In the genomic region with DNA sequence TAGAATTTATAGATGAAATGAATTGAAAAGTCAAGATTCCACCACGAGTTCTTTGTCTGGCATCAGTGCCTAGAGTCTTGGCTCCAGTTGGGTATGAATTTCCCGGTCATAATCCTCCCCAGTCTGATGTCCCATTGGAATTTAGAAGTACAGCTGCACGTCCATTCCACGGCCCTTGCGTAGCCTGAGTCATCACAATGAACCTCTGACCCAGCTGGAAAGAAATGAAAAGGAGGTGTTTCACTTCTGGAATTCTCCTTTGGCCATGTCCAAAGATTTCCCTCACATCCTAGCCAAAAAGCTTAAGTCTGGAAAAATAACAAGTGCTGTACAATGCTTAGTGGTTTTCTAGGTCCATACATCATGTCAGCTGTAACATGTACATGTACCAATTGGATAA, we compare ENCODE assay signal across 14 cellular contexts.
DNase-seq lines count a peak whose midpoint lies in the region; ATAC-seq and TF ChIP-seq lines count a peak whose summit lies in the region.
"Had no signal": no experiment of that assay in that cellular context is flagged by ENCODE, and none has a peak within 500 bp of the region (broad histone marks: within the 10 kb centered on the region; RNA-seq: fewer than 3 reads in every experiment).

No MANE protein-coding gene starts in this region.

- ATAC-seq in GM21619 (IDR thresholded peaks at IDR 0.05; ENCODE audit: unreplicated experiment), result no peak
- ATAC-seq: stimulated activated naive B cell treated with anti-CD40 and anti-IgM and Interleukin-4, amounts not matched to agents 10 μg/mL and 1 μg/mL and 100 μg/mL, for 72 hours had no signal

- TF ChIP-seq CTCF in AG09309 (IDR thresholded peaks at IDR 0.05; ENCODE audit: control insufficient read depth, insufficient read depth, low read depth, low read length, missing control alignments) (no peak), nephron (IDR thresholded peaks at IDR 0.05; ENCODE audit: unreplicated experiment in 3 of 3) (no peak)

- peak overlapping the region in 2 of 3 experiments; percentile 69 to 71 for H3K27ac Mint-ChIP-seq in nephron
- H3K27ac Mint-ChIP-seq: activated naive CD8-positive, alpha-beta T cell treated with anti-CD3 and anti-CD28 coated beads for 36 hours; CD4-positive, CD25-positive, alpha-beta regulatory T cell; IgD-negative memory B cell; memory B cell; stimulated activated naive B cell treated with anti-CD40 and anti-IgM and Interleukin-4, amounts not matched to agents 10 μg/mL and 1 μg/mL and 100 μg/mL, for 72 hours had no signal

- peaks cover 43% of the 10 kb centered on the region for H3K4me1 Mint-ChIP-seq in nephron
- H3K4me1 Mint-ChIP-seq: activated naive CD8-positive, alpha-beta T cell treated with anti-CD3 and anti-CD28 coated beads for 36 hours; CD4-positive, CD25-positive, alpha-beta regulatory T cell; IgD-negative memory B cell; memory B cell; stimulated activated naive B cell treated with anti-CD40 and anti-IgM and Interleukin-4, amounts not matched to agents 10 μg/mL and 1 μg/mL and 100 μg/mL, for 72 hours had no signal

- peak; percentile 53 for DNase-seq in AG09309 (ENCODE audit: low read depth)
- DNase-seq in MG63, result peak; percentile 92
- no peak for DNase-seq in epithelial cell of prostate (ENCODE audit: low read depth, low spot score)
- no peak for DNase-seq in DMS79 treated with DMSO at 0.1 percent for 48 hours (lab: John Stamatoyannopoulos, UW)
- DNase-seq in NCI-H2029 treated with DMSO at 0.1 percent for 48 hours (lab: John Stamatoyannopoulos, UW), result no peak
- no peak for DNase-seq in NCI-H510A treated with DMSO at 0.1 percent for 48 hours (lab: John Stamatoyannopoulos, UW)
- DNase-seq: activated CD4-positive, alpha-beta T cell treated with anti-CD3 and anti-CD28 coated beads, Interleukin-2, amount 50 U/mL, for 48 hours; activated naive CD8-positive, alpha-beta T cell treated with anti-CD3 and anti-CD28 coated beads for 36 hours; CD4-positive, CD25-positive, alpha-beta regulatory T cell; stimulated activated naive B cell treated with anti-CD40 and anti-IgM and Interleukin-4, amounts not matched to agents 10 μg/mL and 1 μg/mL and 100 μg/mL, for 72 hours had no signal

- H3K4me3 ChIP-seq in AG09309 (ENCODE audit: control insufficient read depth, low read depth, low read length) (no peak overlapping the region), MG63 (no peak overlapping the region)

- H3K27me3 Mint-ChIP-seq in nephron (ENCODE audit: low read depth), result no peaks in the 10 kb centered on the region

- peaks cover 47% of the 10 kb centered on the region for H3K36me3 Mint-ChIP-seq in nephron (ENCODE audit: low read depth)
- H3K36me3 Mint-ChIP-seq: activated naive CD8-positive, alpha-beta T cell treated with anti-CD3 and anti-CD28 coated beads for 36 hours; CD4-positive, CD25-positive, alpha-beta regulatory T cell; memory B cell; stimulated activated naive B cell treated with anti-CD40 and anti-IgM and Interleukin-4, amounts not matched to agents 10 μg/mL and 1 μg/mL and 100 μg/mL, for 72 hours had no signal

- peaks cover 10% of the 10 kb centered on the region; the same call in 1 of the 2 replicates for H3K36me3 ChIP-seq in MG63

- no peak overlapping the region for H3K4me3 Mint-ChIP-seq in nephron
- H3K4me3 Mint-ChIP-seq: activated naive CD8-positive, alpha-beta T cell treated with anti-CD3 and anti-CD28 coated beads for 36 hours; CD4-positive, CD25-positive, alpha-beta regulatory T cell; IgD-negative memory B cell; memory B cell; stimulated activated naive B cell treated with anti-CD40 and anti-IgM and Interleukin-4, amounts not matched to agents 10 μg/mL and 1 μg/mL and 100 μg/mL, for 72 hours had no signal

- no peaks in the 10 kb centered on the region for H3K27me3 ChIP-seq in MG63

- no peaks in the 10 kb centered on the region for H3K9me3 Mint-ChIP-seq in nephron
- H3K9me3 Mint-ChIP-seq: activated naive CD8-positive, alpha-beta T cell treated with anti-CD3 and anti-CD28 coated beads for 36 hours; CD4-positive, CD25-positive, alpha-beta regulatory T cell; IgD-negative memory B cell; memory B cell; stimulated activated naive B cell treated with anti-CD40 and anti-IgM and Interleukin-4, amounts not matched to agents 10 μg/mL and 1 μg/mL and 100 μg/mL, for 72 hours had no signal

- no peaks in the 10 kb centered on the region for H3K9me3 ChIP-seq in MG63

- H3K27ac ChIP-seq in epithelial cell of prostate, result peak overlapping the region; percentile 2

Comparison
In these comparisons a context has a peak if more than half of its experiments do, and no peak if none do; other contexts are left out.
1. DNase-seq: peak in AG09309 (single experiment) and MG63 (single experiment); none in epithelial cell of prostate (single experiment), DMS79 treated with DMSO at 0.1 percent for 48 hours (single experiment), NCI-H2029 treated with DMSO at 0.1 percent for 48 hours (single experiment) and NCI-H510A treated with DMSO at 0.1 percent for 48 hours (single experiment).